In the genomic region with DNA sequence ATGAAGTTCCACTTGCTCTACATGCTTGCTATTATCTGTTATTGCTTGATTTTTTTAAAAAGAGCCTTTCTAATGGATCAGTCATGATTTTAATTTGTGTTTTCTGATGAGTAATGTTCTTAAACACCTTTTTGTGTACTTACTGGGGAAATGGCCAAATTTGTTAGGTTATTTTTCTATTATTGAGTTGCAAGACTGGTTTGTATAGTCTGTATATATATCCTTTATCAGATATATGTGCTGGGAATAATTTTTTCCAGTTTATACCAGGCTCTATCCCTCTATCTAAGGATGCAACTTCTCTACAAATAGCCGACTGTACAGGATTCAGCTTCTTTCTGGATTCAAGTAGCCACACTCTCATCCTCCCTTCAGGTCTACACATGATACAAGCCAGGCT, we compare ENCODE assay signal across 13 cellular contexts.
DNase-seq lines count a peak whose midpoint lies in the region; ATAC-seq and TF ChIP-seq lines count a peak whose summit lies in the region.
"Had no signal": no experiment of that assay in that cellular context is flagged by ENCODE, and none has a peak within 500 bp of the region (broad histone marks: within the 10 kb centered on the region; RNA-seq: fewer than 3 reads in every experiment).

No MANE protein-coding gene starts in this region.

- no peaks in the 10 kb centered on the region for H3K4me1 Mint-ChIP-seq in natural killer cell treated with Interleukin-12 subunit alpha and Interleukin-12 subunit beta and Interleukin-15 and Interleukin-18, amount 100 ng/mL, for 72 hours (ENCODE audit: low read depth in 2 of 2)

- TF ChIP-seq RAD21 in IMR-90 (IDR thresholded peaks at IDR 0.05; ENCODE audit: low read length), result no peak

- H3K9me1 ChIP-seq in IMR-90 (ENCODE audit: insufficient read depth, low read length), result peaks cover 3% of the 10 kb centered on the region; the same call in 1 of the 2 replicates

- no peaks in the 10 kb centered on the region for H3K79me1 ChIP-seq in IMR-90 (ENCODE audit: low read depth in 1 of 2, low read length in 2 of 2)

- no peak overlapping the region; a peak in 1 of 4 replicates for H4K8ac ChIP-seq in IMR-90 (ENCODE audit: low read depth in 2 of 2, low read length in 2 of 2)

- H3K4me2 ChIP-seq in IMR-90 (ENCODE audit: low read depth, low read length) (no peak overlapping the region), PC-9 (peak overlapping the region; percentile 7)
- H3K4me2 ChIP-seq: BLaER1 had no signal

- no peak overlapping the region for H3K23ac ChIP-seq in IMR-90 (ENCODE audit: low read depth, low read length)

- TF ChIP-seq CTCF in IMR-90 (conservative IDR thresholded peaks at IDR 0.05; ENCODE audit: low read depth, low read length) (no peak), PC-9 (conservative IDR thresholded peaks at IDR 0.05) (no peak), lower lobe of right lung (IDR thresholded peaks at IDR 0.05) (no peak)

- H2AK9ac ChIP-seq in IMR-90 (replicated peaks; ENCODE audit: low read depth, low read length, poor library complexity), result no peak overlapping the region

- POLR2A ChIA-PET in IMR-90 (lab: Charles Lee; ENCODE audit: unreplicated experiment) (no interaction called here), PC-9 (lab: Charles Lee; ENCODE audit: unreplicated experiment) (no interaction called here)

- WGBS in IMR-90 (ENCODE audit: extremely low coverage in 2 of 2, insufficient read length in 1 of 2), 2 experiments, result no CpG with 5 or more reads among the region's 1 CpG

- H2AK5ac ChIP-seq in IMR-90 (ENCODE audit: low read depth, low read length), result peak overlapping the region; percentile 70; the same call in 1 of the 2 replicates

- no peak overlapping the region for H2BK15ac ChIP-seq in IMR-90 (ENCODE audit: low read depth, low read length)

- peak overlapping the region; percentile 14; the same call in 1 of the 2 replicates for H2BK120ac ChIP-seq in IMR-90 (ENCODE audit: low read depth, low read length)

- no peaks in the 10 kb centered on the region for H3K79me2 ChIP-seq in PC-9 (ENCODE audit: low read depth)

- H3K4me3 ChIP-seq in IMR-90 (ENCODE audit: insufficient read depth, low read depth, low read length), result no peak overlapping the region
- no peak overlapping the region for H3K4me3 ChIP-seq in PC-9
- no peak overlapping the region for H3K4me3 ChIP-seq in lower lobe of right lung
- H3K4me3 ChIP-seq: BLaER1, HAP-1 had no signal

- H4K20me1 ChIP-seq in IMR-90 (ENCODE audit: insufficient read depth, low read length) (no peaks in the 10 kb centered on the region), PC-9 (ENCODE audit: insufficient read depth) (no peaks in the 10 kb centered on the region)
- H4K20me1 ChIP-seq: BLaER1 had no signal

- no peaks in the 10 kb centered on the region for H3K36me3 Mint-ChIP-seq in natural killer cell treated with Interleukin-12 subunit alpha and Interleukin-12 subunit beta and Interleukin-15 and Interleukin-18, amount 100 ng/mL, for 72 hours
- H3K36me3 Mint-ChIP-seq: CD14-positive monocyte; CD4-positive, alpha-beta memory T cell had no signal

- H3K56ac ChIP-seq in IMR-90 (ENCODE audit: extremely low read depth, insufficient read depth, low read length), result no peak overlapping the region

- no peaks in the 10 kb centered on the region for H3K27me3 ChIP-seq in IMR-90 (ENCODE audit: control insufficient read depth, insufficient read depth, low read length)
- no peaks in the 10 kb centered on the region for H3K27me3 ChIP-seq in PC-9 (ENCODE audit: insufficient read depth, low read depth)
- H3K27me3 ChIP-seq in lower lobe of right lung (ENCODE audit: low read depth), result no peaks in the 10 kb centered on the region
- H3K27me3 ChIP-seq: BLaER1 had no signal

- CTCF ChIA-PET in IMR-90 (lab: Yijun Ruan, JAX), result no interaction called here
- CTCF ChIA-PET in PC-9 (lab: Charles Lee), result no interaction called here

- ATAC-seq in IMR-90 (ENCODE audit: low read depth) (no peak), lower lobe of right lung (no peak)
- ATAC-seq in natural killer cell treated with Interleukin-12 subunit alpha and Interleukin-12 subunit beta and Interleukin-15 and Interleukin-18, amount 100 ng/mL, for 72 hours, result no peak
- ATAC-seq: HepG2 had no signal

- peaks cover 4% of the 10 kb centered on the region; the same call in 1 of the 2 replicates for H3K9me3 ChIP-seq in IMR-90 (ENCODE audit: control insufficient read depth, insufficient read depth, low read length)
- peaks cover 51% of the 10 kb centered on the region for H3K9me3 ChIP-seq in PC-9 (ENCODE audit: insufficient read depth, low read depth)
- no peaks in the 10 kb centered on the region for H3K9me3 ChIP-seq in lower lobe of right lung
- H3K9me3 ChIP-seq: HAP-1 had no signal

- H2AFZ ChIP-seq in IMR-90 (replicated peaks; ENCODE audit: low read length, poor library complexity) (no peak overlapping the region), PC-9 (peak overlapping the region; percentile 15)

- peak overlapping the region; percentile 39; the same call in 1 of the 2 replicates for H4K91ac ChIP-seq in IMR-90 (ENCODE audit: insufficient read depth, low read depth, low read length)

- H3K27me3 Mint-ChIP-seq in natural killer cell treated with Interleukin-12 subunit alpha and Interleukin-12 subunit beta and Interleukin-15 and Interleukin-18, amount 100 ng/mL, for 72 hours, result peaks cover 14 to 33% of the 10 kb centered on the region in 2 donors

- H2BK20ac ChIP-seq in IMR-90 (ENCODE audit: low read depth, low read length), result no peak overlapping the region

- in situ Hi-C loops in IMR-90 (cut with MboI; ENCODE audit: low sequenced_read_pairs), result no loop called here

- no peak overlapping the region for H2BK5ac ChIP-seq in IMR-90 (ENCODE audit: low read depth, low read length, poor library complexity, severe bottlenecking)

- peak overlapping the region; percentile 60; the same call in 1 of the 2 replicates for H3K4ac ChIP-seq in IMR-90 (ENCODE audit: low read depth, low read length)

- TF ChIP-seq POLR2A in IMR-90 (IDR thresholded peaks at IDR 0.05; ENCODE audit: low read depth, low read length), result no peak

- H3K36me3 ChIP-seq in IMR-90 (ENCODE audit: control insufficient read depth, insufficient read depth, low read length), result no peaks in the 10 kb centered on the region
- peaks cover 28% of the 10 kb centered on the region for H3K36me3 ChIP-seq in PC-9 (ENCODE audit: low read depth)
- H3K36me3 ChIP-seq in lower lobe of right lung, result no peaks in the 10 kb centered on the region
- H3K36me3 ChIP-seq: BLaER1, HAP-1 had no signal

- DNase-seq in IMR-90 (no peak), PC-9 (no peak), epithelial cell of prostate (ENCODE audit: low read depth, low spot score) (no peak), lower lobe of right lung (no peak), NCI-H510A treated with DMSO at 0.1 percent for 48 hours (lab: John Stamatoyannopoulos, UW) (no peak)
- no peak for DNase-seq in natural killer cell treated with Interleukin-12 subunit alpha and Interleukin-12 subunit beta and Interleukin-15 and Interleukin-18, amount 100 ng/mL, for 72 hours (ENCODE audit: low spot score)
- DNase-seq: CD4-positive, alpha-beta memory T cell; DMS79 treated with DMSO at 0.1 percent for 48 hours; GF-D8 had no signal

- dilution Hi-C loops in IMR-90 (cut with HindIII; ENCODE audit: low sequenced_read_pairs, unreplicated experiment), result no loop called here

- H3K9ac ChIP-seq in IMR-90 (ENCODE audit: low read depth, low read length), result no peak overlapping the region
- H3K9ac ChIP-seq: BLaER1 had no signal

- H3K4me3 Mint-ChIP-seq in natural killer cell treated with Interleukin-12 subunit alpha and Interleukin-12 subunit beta and Interleukin-15 and Interleukin-18, amount 100 ng/mL, for 72 hours, result no peak overlapping the region
- H3K4me3 Mint-ChIP-seq: CD14-positive monocyte; CD4-positive, alpha-beta memory T cell had no signal

- no peak overlapping the region; the same call in 1 of the 2 replicates for H3K14ac ChIP-seq in IMR-90 (replicated peaks; ENCODE audit: low read depth, low read length)

- H3K27ac ChIP-seq in IMR-90 (ENCODE audit: insufficient read depth, low read length) (no peak overlapping the region), PC-9 (peak overlapping the region; percentile 2), epithelial cell of prostate (peak overlapping the region; percentile 1), lower lobe of right lung (no peak overlapping the region)
- H3K27ac ChIP-seq: BLaER1 had no signal

- no peak overlapping the region for H3K27ac Mint-ChIP-seq in natural killer cell treated with Interleukin-12 subunit alpha and Interleukin-12 subunit beta and Interleukin-15 and Interleukin-18, amount 100 ng/mL, for 72 hours
- H3K27ac Mint-ChIP-seq: CD4-positive, alpha-beta memory T cell had no signal

- intact Hi-C loops in IMR-90 (cut with micrococcal nuclease), result no loop called here
- intact Hi-C loops in PC-9 (cut with micrococcal nuclease; ENCODE audit: unreplicated experiment), result no loop called here
- intact Hi-C loops in lower lobe of right lung (cut with DNase I), result no loop called here

- H3K18ac ChIP-seq in IMR-90 (ENCODE audit: low read depth, low read length), result no peak overlapping the region

- no peaks in the 10 kb centered on the region for H3K9me2 ChIP-seq in PC-9 (ENCODE audit: insufficient read depth)

- H3K4me1 ChIP-seq in IMR-90 (ENCODE audit: control insufficient read depth, insufficient read depth, low read length) (peaks cover 3% of the 10 kb centered on the region), PC-9 (replicated peaks; ENCODE audit: insufficient read depth) (peaks cover 43% of the 10 kb centered on the region), lower lobe of right lung (peaks cover 5% of the 10 kb centered on the region)
- H3K4me1 ChIP-seq: BLaER1, HAP-1 had no signal

- no peaks in the 10 kb centered on the region for H3K9me3 Mint-ChIP-seq in natural killer cell treated with Interleukin-12 subunit alpha and Interleukin-12 subunit beta and Interleukin-15 and Interleukin-18, amount 100 ng/mL, for 72 hours

- BruUV-seq in IMR-90 (replicated peaks; lab: Mats Ljungman, UMichigan), result no TSS peak
- no TSS peak for BruUV-seq in PC-9 (replicated peaks; lab: Mats Ljungman, UMichigan)

- peak overlapping the region; percentile 44; the same call in 1 of the 2 replicates for H4K5ac ChIP-seq in IMR-90 (ENCODE audit: low read depth, low read length)

- peaks cover 21% of the 10 kb centered on the region for H3F3A ChIP-seq in PC-9 (ENCODE audit: insufficient read depth, low read depth)

TF ChIP-seq in IMR-90, 13 proteins besides CTCF, POLR2A, EP300 and RAD21 (continues in another document):
- TF ChIP-seq RFX5 (IDR thresholded peaks at IDR 0.05; ENCODE audit: low read depth, low read length) (no peak), RCOR1 (IDR thresholded peaks at IDR 0.05; ENCODE audit: insufficient replicate concordance, low read length) (no peak), NFE2L2 (IDR thresholded peaks at IDR 0.05; ENCODE audit: low read depth, low read length) (no peak), MAZ (IDR thresholded peaks at IDR 0.05; ENCODE audit: borderline replicate concordance, low read depth, low read length) (no peak)
- TF ChIP-seq, protein P1, sequence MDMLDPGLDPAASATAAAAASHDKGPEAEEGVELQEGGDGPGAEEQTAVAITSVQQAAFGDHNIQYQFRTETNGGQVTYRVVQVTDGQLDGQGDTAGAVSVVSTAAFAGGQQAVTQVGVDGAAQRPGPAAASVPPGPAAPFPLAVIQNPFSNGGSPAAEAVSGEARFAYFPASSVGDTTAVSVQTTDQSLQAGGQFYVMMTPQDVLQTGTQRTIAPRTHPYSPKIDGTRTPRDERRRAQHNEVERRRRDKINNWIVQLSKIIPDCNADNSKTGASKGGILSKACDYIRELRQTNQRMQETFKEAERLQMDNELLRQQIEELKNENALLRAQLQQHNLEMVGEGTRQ (IDR thresholded peaks at IDR 0.05; ENCODE audit: low read depth, low read length), result no peak

Comparison
In these comparisons a context has a peak if more than half of its experiments do, and no peak if none do; other contexts are left out.
1. H3K27ac ChIP-seq: peak in PC-9 (single experiment) and epithelial cell of prostate (single experiment); none in IMR-90 (single experiment) and lower lobe of right lung (single experiment).